In genomic region chr16:56608043-56608875, GRCh38 we compare ENCODE assay signal across 8 cellular contexts. TPM values are rescaled to one million over a fixed set of nuclear protein-coding genes. Genes with fewer than 3 reads are reported as not detected.
A peak's percentile ranks its signal among the peaks of the same experiment; 100 is the strongest.
DNase-seq lines count a peak whose midpoint lies in the region; ATAC-seq and TF ChIP-seq lines count a peak whose summit lies in the region.

Gene MT2A (plus strand): TSS chr16:56608584. CDS start chr16:56608656, 72 bp downstream.

- H3K27ac ChIP-seq in angular gyrus (ENCODE audit: low read depth, low read length) (peak within 1 kb of the TSS; percentile 80), uterus (peak within 1 kb of the TSS; percentile 95 to 97)

- DNase-seq in NCI-H146 treated with DMSO at 0.1 percent for 48 hours (lab: John Stamatoyannopoulos, UW; ENCODE audit: unreplicated experiment), result peak; percentile 83
- peak; percentile 62 to 96 (median 79) for DNase-seq in T-helper 2 cell
- peak; percentile 98 for DNase-seq in left ventricle myocardium superior
- peak; percentile 93 for DNase-seq in putamen (ENCODE audit: low spot score)
- DNase-seq in uterus, result peak; percentile 93 to 94

- peak; percentile 78 to 90 for TF ChIP-seq POLR2A in uterus (IDR thresholded peaks at IDR 0.05)

- peak in 2 of 4 experiments; percentile 3 to 24 for TF ChIP-seq CTCF in uterus (IDR thresholded peaks at IDR 0.05)

- ATAC-seq in GM18499 (IDR thresholded peaks at IDR 0.05; ENCODE audit: insufficient read depth, unreplicated experiment) (peak; percentile 45), HG02884 (IDR thresholded peaks at IDR 0.05; ENCODE audit: unreplicated experiment) (peak; percentile 87), left ventricle myocardium superior (peak; percentile 84)

- peak within 1 kb of the TSS; percentile 49 to 58 for H3K4me3 ChIP-seq in uterus

- no peaks in the 10 kb centered on the region for H3K36me3 ChIP-seq in uterus

- peaks cover 7 to 14% of the 10 kb centered on the region in 2 donors for H3K4me1 ChIP-seq in uterus

- intact Hi-C loops in left ventricle myocardium superior (cut with micrococcal nuclease), result loop anchor here (10.0 kb wide), 1 partner anchor 77 kb away; the partner anchor contains the start of gene MT1X
- intact Hi-C loops in uterus (cut with DNase I; ENCODE audit: low total_unique reads), result no loop called here

- H3K9me3 ChIP-seq in uterus, result no peaks in the 10 kb centered on the region

- no peaks in the 10 kb centered on the region for H3K27me3 ChIP-seq in uterus

RNA-seq across cellular contexts. Expression of gene MT2A, which starts in this region (rescaled TPM):
- total RNA-seq in left ventricle myocardium superior (86.3 TPM), uterus (100 to 1,000 TPM in 1 of 4 donors, 10 to 100 TPM in 1, under 1 TPM in 2; 0.69 to 152 (median 17.4) TPM)

Comparison
In these comparisons a context has a peak if more than half of its experiments do, and no peak if none do; other contexts are left out.
1. Peak in every context shown above with its lines: DNase-seq, ATAC-seq, H3K4me3 ChIP-seq and H3K27ac ChIP-seq.